ENCODE assay signal across 1 cellular context in the genomic region with DNA sequence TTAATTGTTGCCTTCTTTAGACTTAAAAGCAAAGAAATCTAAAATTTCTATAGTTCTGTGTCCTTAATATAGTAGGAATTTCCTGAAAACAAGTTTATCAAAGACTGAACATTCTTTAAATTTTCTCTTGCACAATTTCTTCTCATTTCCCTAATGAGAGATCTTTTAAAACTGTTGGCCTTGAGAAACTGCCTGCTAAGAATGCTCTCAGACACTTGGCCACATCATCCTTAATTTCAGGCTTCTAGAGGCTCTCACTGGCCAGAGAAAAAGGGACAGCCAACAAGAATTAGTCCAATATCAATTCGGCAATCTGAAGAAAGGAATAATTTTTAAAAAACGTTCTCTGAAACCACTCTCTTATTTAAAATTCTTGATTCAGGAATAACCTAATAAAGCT.
TF ChIP-seq lines count a peak whose summit lies in the region.

No MANE protein-coding gene starts in this region.

TF ChIP-seq in GM23338, 12 proteins besides CTCF, POLR2A, EP300 and RAD21:
- TF ChIP-seq, protein P1, sequence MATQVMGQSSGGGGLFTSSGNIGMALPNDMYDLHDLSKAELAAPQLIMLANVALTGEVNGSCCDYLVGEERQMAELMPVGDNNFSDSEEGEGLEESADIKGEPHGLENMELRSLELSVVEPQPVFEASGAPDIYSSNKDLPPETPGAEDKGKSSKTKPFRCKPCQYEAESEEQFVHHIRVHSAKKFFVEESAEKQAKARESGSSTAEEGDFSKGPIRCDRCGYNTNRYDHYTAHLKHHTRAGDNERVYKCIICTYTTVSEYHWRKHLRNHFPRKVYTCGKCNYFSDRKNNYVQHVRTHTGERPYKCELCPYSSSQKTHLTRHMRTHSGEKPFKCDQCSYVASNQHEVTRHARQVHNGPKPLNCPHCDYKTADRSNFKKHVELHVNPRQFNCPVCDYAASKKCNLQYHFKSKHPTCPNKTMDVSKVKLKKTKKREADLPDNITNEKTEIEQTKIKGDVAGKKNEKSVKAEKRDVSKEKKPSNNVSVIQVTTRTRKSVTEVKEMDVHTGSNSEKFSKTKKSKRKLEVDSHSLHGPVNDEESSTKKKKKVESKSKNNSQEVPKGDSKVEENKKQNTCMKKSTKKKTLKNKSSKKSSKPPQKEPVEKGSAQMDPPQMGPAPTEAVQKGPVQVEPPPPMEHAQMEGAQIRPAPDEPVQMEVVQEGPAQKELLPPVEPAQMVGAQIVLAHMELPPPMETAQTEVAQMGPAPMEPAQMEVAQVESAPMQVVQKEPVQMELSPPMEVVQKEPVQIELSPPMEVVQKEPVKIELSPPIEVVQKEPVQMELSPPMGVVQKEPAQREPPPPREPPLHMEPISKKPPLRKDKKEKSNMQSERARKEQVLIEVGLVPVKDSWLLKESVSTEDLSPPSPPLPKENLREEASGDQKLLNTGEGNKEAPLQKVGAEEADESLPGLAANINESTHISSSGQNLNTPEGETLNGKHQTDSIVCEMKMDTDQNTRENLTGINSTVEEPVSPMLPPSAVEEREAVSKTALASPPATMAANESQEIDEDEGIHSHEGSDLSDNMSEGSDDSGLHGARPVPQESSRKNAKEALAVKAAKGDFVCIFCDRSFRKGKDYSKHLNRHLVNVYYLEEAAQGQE (IDR thresholded peaks at IDR 0.05; ENCODE audit: unreplicated experiment) = no peak
- no peak for TF ChIP-seq JUNB (IDR thresholded peaks at IDR 0.05; ENCODE audit: unreplicated experiment)
- no peak for TF ChIP-seq ZNF114 (CRISPR knock-in tag; IDR thresholded peaks at IDR 0.05)
- TF ChIP-seq EZH2phosphoT487 (IDR thresholded peaks at IDR 0.05; ENCODE audit: unreplicated experiment) = no peak
- no peak for TF ChIP-seq CREB1 (CRISPR knock-in tag; IDR thresholded peaks at IDR 0.05; ENCODE audit: low read depth)
- TF ChIP-seq, protein P2, sequence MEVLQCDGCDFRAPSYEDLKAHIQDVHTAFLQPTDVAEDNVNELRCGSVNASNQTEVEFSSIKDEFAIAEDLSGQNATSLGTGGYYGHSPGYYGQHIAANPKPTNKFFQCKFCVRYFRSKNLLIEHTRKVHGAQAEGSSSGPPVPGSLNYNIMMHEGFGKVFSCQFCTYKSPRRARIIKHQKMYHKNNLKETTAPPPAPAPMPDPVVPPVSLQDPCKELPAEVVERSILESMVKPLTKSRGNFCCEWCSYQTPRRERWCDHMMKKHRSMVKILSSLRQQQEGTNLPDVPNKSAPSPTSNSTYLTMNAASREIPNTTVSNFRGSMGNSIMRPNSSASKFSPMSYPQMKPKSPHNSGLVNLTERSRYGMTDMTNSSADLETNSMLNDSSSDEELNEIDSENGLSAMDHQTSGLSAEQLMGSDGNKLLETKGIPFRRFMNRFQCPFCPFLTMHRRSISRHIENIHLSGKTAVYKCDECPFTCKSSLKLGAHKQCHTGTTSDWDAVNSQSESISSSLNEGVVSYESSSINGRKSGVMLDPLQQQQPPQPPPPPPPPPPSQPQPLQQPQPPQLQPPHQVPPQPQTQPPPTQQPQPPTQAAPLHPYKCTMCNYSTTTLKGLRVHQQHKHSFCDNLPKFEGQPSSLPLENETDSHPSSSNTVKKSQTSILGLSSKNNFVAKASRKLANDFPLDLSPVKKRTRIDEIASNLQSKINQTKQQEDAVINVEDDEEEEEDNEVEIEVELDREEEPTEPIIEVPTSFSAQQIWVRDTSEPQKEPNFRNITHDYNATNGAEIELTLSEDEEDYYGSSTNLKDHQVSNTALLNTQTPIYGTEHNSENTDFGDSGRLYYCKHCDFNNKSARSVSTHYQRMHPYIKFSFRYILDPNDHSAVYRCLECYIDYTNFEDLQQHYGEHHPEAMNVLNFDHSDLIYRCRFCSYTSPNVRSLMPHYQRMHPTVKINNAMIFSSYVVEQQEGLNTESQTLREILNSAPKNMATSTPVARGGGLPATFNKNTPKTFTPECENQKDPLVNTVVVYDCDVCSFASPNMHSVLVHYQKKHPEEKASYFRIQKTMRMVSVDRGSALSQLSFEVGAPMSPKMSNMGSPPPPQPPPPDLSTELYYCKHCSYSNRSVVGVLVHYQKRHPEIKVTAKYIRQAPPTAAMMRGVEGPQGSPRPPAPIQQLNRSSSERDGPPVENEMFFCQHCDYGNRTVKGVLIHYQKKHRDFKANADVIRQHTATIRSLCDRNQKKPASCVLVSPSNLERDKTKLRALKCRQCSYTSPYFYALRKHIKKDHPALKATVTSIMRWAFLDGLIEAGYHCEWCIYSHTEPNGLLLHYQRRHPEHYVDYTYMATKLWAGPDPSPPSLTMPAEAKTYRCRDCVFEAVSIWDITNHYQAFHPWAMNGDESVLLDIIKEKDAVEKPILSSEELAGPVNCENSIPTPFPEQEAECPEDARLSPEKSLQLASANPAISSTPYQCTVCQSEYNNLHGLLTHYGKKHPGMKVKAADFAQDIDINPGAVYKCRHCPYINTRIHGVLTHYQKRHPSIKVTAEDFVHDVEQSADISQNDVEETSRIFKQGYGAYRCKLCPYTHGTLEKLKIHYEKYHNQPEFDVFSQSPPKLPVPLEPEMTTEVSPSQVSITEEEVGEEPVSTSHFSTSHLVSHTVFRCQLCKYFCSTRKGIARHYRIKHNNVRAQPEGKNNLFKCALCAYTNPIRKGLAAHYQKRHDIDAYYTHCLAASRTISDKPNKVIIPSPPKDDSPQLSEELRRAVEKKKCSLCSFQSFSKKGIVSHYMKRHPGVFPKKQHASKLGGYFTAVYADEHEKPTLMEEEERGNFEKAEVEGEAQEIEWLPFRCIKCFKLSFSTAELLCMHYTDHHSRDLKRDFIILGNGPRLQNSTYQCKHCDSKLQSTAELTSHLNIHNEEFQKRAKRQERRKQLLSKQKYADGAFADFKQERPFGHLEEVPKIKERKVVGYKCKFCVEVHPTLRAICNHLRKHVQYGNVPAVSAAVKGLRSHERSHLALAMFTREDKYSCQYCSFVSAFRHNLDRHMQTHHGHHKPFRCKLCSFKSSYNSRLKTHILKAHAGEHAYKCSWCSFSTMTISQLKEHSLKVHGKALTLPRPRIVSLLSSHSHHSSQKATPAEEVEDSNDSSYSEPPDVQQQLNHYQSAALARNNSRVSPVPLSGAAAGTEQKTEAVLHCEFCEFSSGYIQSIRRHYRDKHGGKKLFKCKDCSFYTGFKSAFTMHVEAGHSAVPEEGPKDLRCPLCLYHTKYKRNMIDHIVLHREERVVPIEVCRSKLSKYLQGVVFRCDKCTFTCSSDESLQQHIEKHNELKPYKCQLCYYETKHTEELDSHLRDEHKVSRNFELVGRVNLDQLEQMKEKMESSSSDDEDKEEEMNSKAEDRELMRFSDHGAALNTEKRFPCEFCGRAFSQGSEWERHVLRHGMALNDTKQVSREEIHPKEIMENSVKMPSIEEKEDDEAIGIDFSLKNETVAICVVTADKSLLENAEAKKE (CRISPR knock-in tag; IDR thresholded peaks at IDR 0.05) = no peak
- TF ChIP-seq, protein P3, sequence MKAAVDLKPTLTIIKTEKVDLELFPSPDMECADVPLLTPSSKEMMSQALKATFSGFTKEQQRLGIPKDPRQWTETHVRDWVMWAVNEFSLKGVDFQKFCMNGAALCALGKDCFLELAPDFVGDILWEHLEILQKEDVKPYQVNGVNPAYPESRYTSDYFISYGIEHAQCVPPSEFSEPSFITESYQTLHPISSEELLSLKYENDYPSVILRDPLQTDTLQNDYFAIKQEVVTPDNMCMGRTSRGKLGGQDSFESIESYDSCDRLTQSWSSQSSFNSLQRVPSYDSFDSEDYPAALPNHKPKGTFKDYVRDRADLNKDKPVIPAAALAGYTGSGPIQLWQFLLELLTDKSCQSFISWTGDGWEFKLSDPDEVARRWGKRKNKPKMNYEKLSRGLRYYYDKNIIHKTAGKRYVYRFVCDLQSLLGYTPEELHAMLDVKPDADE (IDR thresholded peaks at IDR 0.05) = no peak
- no peak for TF ChIP-seq NANOG (IDR thresholded peaks at IDR 0.05; ENCODE audit: borderline replicate concordance)
TF ChIP-seq in GM23338: peak in this region for 0.
